Comparison of ENCODE assay signal across 19 cellular contexts in the genomic region with DNA sequence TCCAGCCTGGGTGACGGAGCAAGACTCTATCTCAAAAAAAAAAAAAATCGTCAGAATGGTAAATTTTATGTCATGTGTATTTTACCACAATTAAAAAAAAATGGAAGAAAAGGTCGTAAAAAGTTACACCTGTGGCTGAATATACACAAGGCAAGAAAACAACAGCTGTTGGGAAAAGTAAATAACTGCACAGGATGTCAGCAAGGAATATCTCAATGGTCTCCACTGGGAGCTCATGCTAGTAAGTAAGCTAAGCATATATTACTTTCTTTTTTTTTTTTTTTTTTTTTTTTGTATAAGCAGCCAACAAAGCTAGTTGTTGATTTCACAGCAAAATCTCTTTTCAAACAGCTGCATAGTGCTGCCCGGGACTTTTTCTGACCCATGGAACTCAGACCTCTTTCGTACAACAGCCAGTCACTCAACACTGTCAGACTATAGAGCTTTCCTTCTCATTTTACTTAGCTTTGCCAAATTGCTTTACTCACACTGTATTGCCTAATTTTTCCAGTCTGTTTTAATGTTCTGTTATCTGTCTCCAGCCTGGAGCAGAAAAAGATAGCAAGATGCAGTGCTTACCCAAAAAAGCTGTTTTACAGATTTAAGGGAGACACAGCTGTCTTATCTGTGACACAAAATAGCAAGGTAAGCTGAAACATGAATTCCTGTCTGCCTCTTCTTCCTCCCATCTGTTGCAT.
DNase-seq lines count a peak whose midpoint lies in the region; ATAC-seq and TF ChIP-seq lines count a peak whose summit lies in the region.
"Had no signal": no experiment of that assay in that cellular context is flagged by ENCODE, and none has a peak within 500 bp of the region (broad histone marks: within the 10 kb centered on the region; RNA-seq: fewer than 3 reads in every experiment).

No MANE protein-coding gene starts in this region.

- no peaks in the 10 kb centered on the region for H3K9me3 ChIP-seq in left lung
- H3K9me3 ChIP-seq: psoas muscle, suprapubic skin had no signal

- DNase-seq in GM12865 (ENCODE audit: low read depth): peak; percentile 13
- DNase-seq in NCI-H146 treated with DMSO at 0.1 percent for 48 hours (lab: John Stamatoyannopoulos, UW; ENCODE audit: unreplicated experiment): peak; percentile 12
- peak; percentile 49 to 60 for DNase-seq in dermis microvascular lymphatic vessel endothelial cell (ENCODE audit: low read depth in 2 of 2)
- no peak for DNase-seq in left lung
- no peak for DNase-seq in natural killer cell treated with Interleukin-12 subunit alpha and Interleukin-12 subunit beta and Interleukin-15 and Interleukin-18, amount 100 ng/mL, for 72 hours (ENCODE audit: low spot score)
- no peak for DNase-seq in GDM1 (lab: John Stamatoyannopoulos, UW)
- no peak for DNase-seq in activated CD4-positive, alpha-beta T cell treated with anti-CD3 and anti-CD28 coated beads, Interleukin-2, amount 10 ng/mL, durations not matched to agents 7 days and 5 days
- no peak for DNase-seq in OCI-M2 (lab: John Stamatoyannopoulos, UW; ENCODE audit: unreplicated experiment)
- DNase-seq: activated CD8-positive, alpha-beta memory T cell treated with anti-CD3 and anti-CD28 coated beads, Interleukin-2, amount 10 ng/mL, durations not matched to agents 7 days and 5 days; activated gamma-delta T cell treated with Interleukin-2 at 50 U/mL for 16 hours; brain microvascular endothelial cell; DMS153; effector memory CD8-positive, alpha-beta T cell; HCEC 1CT; Karpas-422; kidney; NCI-H187; psoas muscle had no signal

- CTCF ChIA-PET in activated CD4-positive, alpha-beta T cell treated with anti-CD3 and anti-CD28 coated beads, Interleukin-2, amount 10 ng/mL, durations not matched to agents 7 days and 5 days (lab: Charles Lee): interaction anchor here (1.1 to 1.3 kb wide), 2 partner anchors 9 to 22 kb away, joined by 4 to 5 read pairs; no protein-coding TSS in a partner anchor

- no peak overlapping the region for H3K27ac Mint-ChIP-seq in natural killer cell treated with Interleukin-12 subunit alpha and Interleukin-12 subunit beta and Interleukin-15 and Interleukin-18, amount 100 ng/mL, for 72 hours
- no peak overlapping the region for H3K27ac Mint-ChIP-seq in activated CD4-positive, alpha-beta T cell treated with anti-CD3 and anti-CD28 coated beads, Interleukin-2, amount 10 ng/mL, durations not matched to agents 7 days and 5 days
- H3K27ac Mint-ChIP-seq: activated CD8-positive, alpha-beta memory T cell treated with anti-CD3 and anti-CD28 coated beads, Interleukin-2, amount 10 ng/mL, durations not matched to agents 7 days and 5 days; effector memory CD8-positive, alpha-beta T cell had no signal

- POLR2A ChIA-PET in activated CD4-positive, alpha-beta T cell treated with anti-CD3 and anti-CD28 coated beads, Interleukin-2, amount 10 ng/mL, durations not matched to agents 7 days and 5 days (lab: Charles Lee): no interaction called here

- H3K27me3 ChIP-seq in left lung: no peaks in the 10 kb centered on the region
- H3K27me3 ChIP-seq: brain microvascular endothelial cell, suprapubic skin had no signal

- H3K27ac ChIP-seq in left lung: no peak overlapping the region
- H3K27ac ChIP-seq: brain microvascular endothelial cell, psoas muscle, suprapubic skin had no signal

- peak; percentile 59 for ATAC-seq in left lung
- ATAC-seq in natural killer cell treated with Interleukin-12 subunit alpha and Interleukin-12 subunit beta and Interleukin-15 and Interleukin-18, amount 100 ng/mL, for 72 hours: no peak
- ATAC-seq: activated CD8-positive, alpha-beta memory T cell treated with anti-CD3 and anti-CD28 coated beads, Interleukin-2, amount 10 ng/mL, durations not matched to agents 7 days and 5 days; effector memory CD8-positive, alpha-beta T cell had no signal

- no peaks in the 10 kb centered on the region for H3K36me3 Mint-ChIP-seq in natural killer cell treated with Interleukin-12 subunit alpha and Interleukin-12 subunit beta and Interleukin-15 and Interleukin-18, amount 100 ng/mL, for 72 hours
- H3K36me3 Mint-ChIP-seq in activated CD4-positive, alpha-beta T cell treated with anti-CD3 and anti-CD28 coated beads, Interleukin-2, amount 10 ng/mL, durations not matched to agents 7 days and 5 days (ENCODE audit: low read depth): no peaks in the 10 kb centered on the region
- H3K36me3 Mint-ChIP-seq: activated CD8-positive, alpha-beta memory T cell treated with anti-CD3 and anti-CD28 coated beads, Interleukin-2, amount 10 ng/mL, durations not matched to agents 7 days and 5 days had no signal

- TF ChIP-seq CTCF in GM12865 (IDR thresholded peaks at IDR 0.05; ENCODE audit: insufficient read depth, low read depth, low read length, missing control alignments): no peak
- TF ChIP-seq CTCF in left lung (IDR thresholded peaks at IDR 0.05): no peak

- H3K4me1 ChIP-seq in left lung: no peaks in the 10 kb centered on the region
- H3K4me1 ChIP-seq: psoas muscle, suprapubic skin had no signal

- intact Hi-C loops in left lung (cut with DNase I): no loop called here

- H3K4me3 ChIP-seq in GM12865 (ENCODE audit: low read depth, low read length): no peak overlapping the region
- no peak overlapping the region for H3K4me3 ChIP-seq in left lung
- H3K4me3 ChIP-seq: psoas muscle, suprapubic skin had no signal

- H3K4me1 Mint-ChIP-seq in natural killer cell treated with Interleukin-12 subunit alpha and Interleukin-12 subunit beta and Interleukin-15 and Interleukin-18, amount 100 ng/mL, for 72 hours (ENCODE audit: low read depth in 2 of 2): no peaks in the 10 kb centered on the region
- no peaks in the 10 kb centered on the region for H3K4me1 Mint-ChIP-seq in activated CD4-positive, alpha-beta T cell treated with anti-CD3 and anti-CD28 coated beads, Interleukin-2, amount 10 ng/mL, durations not matched to agents 7 days and 5 days
- H3K4me1 Mint-ChIP-seq: activated CD8-positive, alpha-beta memory T cell treated with anti-CD3 and anti-CD28 coated beads, Interleukin-2, amount 10 ng/mL, durations not matched to agents 7 days and 5 days had no signal

- H3K36me3 ChIP-seq in left lung: no peaks in the 10 kb centered on the region
- H3K36me3 ChIP-seq: brain microvascular endothelial cell, suprapubic skin had no signal

- H3K27me3 Mint-ChIP-seq in natural killer cell treated with Interleukin-12 subunit alpha and Interleukin-12 subunit beta and Interleukin-15 and Interleukin-18, amount 100 ng/mL, for 72 hours: peaks cover 8 to 10% of the 10 kb centered on the region in 2 donors
- H3K27me3 Mint-ChIP-seq in activated CD4-positive, alpha-beta T cell treated with anti-CD3 and anti-CD28 coated beads, Interleukin-2, amount 10 ng/mL, durations not matched to agents 7 days and 5 days: peaks cover 7% of the 10 kb centered on the region

- H3K9me3 Mint-ChIP-seq in natural killer cell treated with Interleukin-12 subunit alpha and Interleukin-12 subunit beta and Interleukin-15 and Interleukin-18, amount 100 ng/mL, for 72 hours: no peaks in the 10 kb centered on the region
- no peaks in the 10 kb centered on the region for H3K9me3 Mint-ChIP-seq in activated CD4-positive, alpha-beta T cell treated with anti-CD3 and anti-CD28 coated beads, Interleukin-2, amount 10 ng/mL, durations not matched to agents 7 days and 5 days
- H3K9me3 Mint-ChIP-seq: effector memory CD8-positive, alpha-beta T cell had no signal

- no peak overlapping the region for H3K4me3 Mint-ChIP-seq in natural killer cell treated with Interleukin-12 subunit alpha and Interleukin-12 subunit beta and Interleukin-15 and Interleukin-18, amount 100 ng/mL, for 72 hours
- no peak overlapping the region for H3K4me3 Mint-ChIP-seq in activated CD4-positive, alpha-beta T cell treated with anti-CD3 and anti-CD28 coated beads, Interleukin-2, amount 10 ng/mL, durations not matched to agents 7 days and 5 days
- H3K4me3 Mint-ChIP-seq: activated CD8-positive, alpha-beta memory T cell treated with anti-CD3 and anti-CD28 coated beads, Interleukin-2, amount 10 ng/mL, durations not matched to agents 7 days and 5 days; effector memory CD8-positive, alpha-beta T cell had no signal

Comparison
In these comparisons a context has a peak if more than half of its experiments do, and no peak if none do; other contexts are left out.
1. DNase-seq: peak in GM12865 (single experiment), NCI-H146 treated with DMSO at 0.1 percent for 48 hours (single experiment) and dermis microvascular lymphatic vessel endothelial cell (2 of 2); none in left lung (0 of 2), natural killer cell treated with Interleukin-12 subunit alpha and Interleukin-12 subunit beta and Interleukin-15 and Interleukin-18, amount 100 ng/mL, for 72 hours (single experiment), GDM1 (single experiment), activated CD4-positive, alpha-beta T cell treated with anti-CD3 and anti-CD28 coated beads, Interleukin-2, amount 10 ng/mL, durations not matched to agents 7 days and 5 days (single experiment) and OCI-M2 (single experiment).